ENCODE assay signal across 13 cellular contexts in genomic region chr13:112900691-112901091, GRCh38.
"Had no signal": no experiment of that assay in that cellular context is flagged by ENCODE, and none has a peak within 500 bp of the region (broad histone marks: within the 10 kb centered on the region; RNA-seq: fewer than 3 reads in every experiment).

No MANE protein-coding gene starts in this region.

- H3K9me3 ChIP-seq: thoracic aorta, uterus had no signal

- H3K4me1 ChIP-seq: uterus had no signal

- H3K36me3 ChIP-seq: brain microvascular endothelial cell, thoracic aorta, uterus had no signal

- H3K27me3 Mint-ChIP-seq: activated CD4-positive, alpha-beta T cell treated with anti-CD3 and anti-CD28 coated beads for 36 hours had no signal

- H3K27ac ChIP-seq: brain microvascular endothelial cell, thoracic aorta, uterus had no signal

- H3K9me3 Mint-ChIP-seq: activated T-helper 17 cell treated with anti-CD3 and anti-CD28 coated beads, Interleukin-2, amount 50 U/mL, for 72 hours had no signal

- ATAC-seq: activated CD4-positive, alpha-beta T cell treated with anti-CD3 and anti-CD28 coated beads for 36 hours; activated T-helper 17 cell treated with anti-CD3 and anti-CD28 coated beads, Interleukin-2, amount 50 U/mL, for 72 hours; stimulated activated naive CD8-positive, alpha-beta T cell treated with anti-CD3 and anti-CD28 coated beads, Interleukin-15, amount 100 ng/mL, for 72 hours had no signal

- H3K4me1 Mint-ChIP-seq: activated CD4-positive, alpha-beta T cell treated with anti-CD3 and anti-CD28 coated beads for 36 hours; activated T-helper 17 cell treated with anti-CD3 and anti-CD28 coated beads, Interleukin-2, amount 50 U/mL, for 72 hours had no signal

- H3K27ac Mint-ChIP-seq: activated CD4-positive, alpha-beta T cell treated with anti-CD3 and anti-CD28 coated beads for 36 hours; activated naive CD8-positive, alpha-beta T cell; activated T-helper 17 cell treated with anti-CD3 and anti-CD28 coated beads, Interleukin-2, amount 50 U/mL, for 72 hours; stimulated activated naive CD8-positive, alpha-beta T cell treated with anti-CD3 and anti-CD28 coated beads, Interleukin-15, amount 100 ng/mL, for 72 hours had no signal

- H3K4me3 ChIP-seq: thoracic aorta, uterus had no signal

- DNase-seq: activated CD4-positive, alpha-beta T cell treated with anti-CD3 and anti-CD28 coated beads for 36 hours; amygdala; brain microvascular endothelial cell; hippocampal formation; occipital lobe; stimulated activated CD4-positive, alpha-beta T cell treated with anti-CD3 and anti-CD28 coated beads, Interleukin-15, amount 100 ng/mL, for 24 hours; stimulated activated CD4-positive, alpha-beta T cell treated with anti-CD3 and anti-CD28 coated beads, Interleukin-4, amount 100 ng/mL, for 24 hours; stimulated activated naive CD8-positive, alpha-beta T cell treated with anti-CD3 and anti-CD28 coated beads, Interleukin-15, amount 100 ng/mL, for 72 hours; T1000; uterus had no signal

- H3K4me3 Mint-ChIP-seq: activated CD4-positive, alpha-beta T cell treated with anti-CD3 and anti-CD28 coated beads for 36 hours; activated naive CD8-positive, alpha-beta T cell; activated T-helper 17 cell treated with anti-CD3 and anti-CD28 coated beads, Interleukin-2, amount 50 U/mL, for 72 hours; stimulated activated naive CD8-positive, alpha-beta T cell treated with anti-CD3 and anti-CD28 coated beads, Interleukin-15, amount 100 ng/mL, for 72 hours had no signal

- H3K36me3 Mint-ChIP-seq: activated naive CD8-positive, alpha-beta T cell had no signal
